19 cellular contexts compared by ENCODE assay signal in the genomic region with DNA sequence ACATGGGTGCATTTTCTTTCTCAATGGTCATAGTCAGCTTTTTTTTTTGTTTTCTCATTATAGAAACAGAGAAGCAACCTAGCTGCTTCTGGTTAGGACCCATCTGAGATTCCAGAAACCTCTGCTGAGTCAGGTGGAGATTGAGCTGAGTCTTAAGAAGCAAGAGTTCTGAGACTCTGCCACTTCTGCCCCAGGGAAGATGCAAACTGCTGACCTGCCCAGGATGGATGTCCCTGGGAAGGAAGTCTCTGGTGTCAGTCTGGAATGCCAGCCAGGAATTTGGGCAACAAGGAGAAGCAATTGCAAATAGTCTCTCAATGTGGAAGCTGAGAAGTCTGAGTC.
DNase-seq lines count a peak whose midpoint lies in the region; ATAC-seq lines count a peak whose summit lies in the region.
"Had no signal": no experiment of that assay in that cellular context is flagged by ENCODE, and none has a peak within 500 bp of the region (broad histone marks: within the 10 kb centered on the region; RNA-seq: fewer than 3 reads in every experiment).

No MANE protein-coding gene starts in this region.

- DNase-seq in EH (ENCODE audit: low read depth) (peak; percentile 85), fibroblast of gingiva (ENCODE audit: low read depth) (peak; percentile 40), DMS114 treated with DMSO at 0.1 percent for 48 hours (lab: John Stamatoyannopoulos, UW; ENCODE audit: unreplicated experiment) (no peak), NCI-H1694 (lab: John Stamatoyannopoulos, UW) (no peak)
- DNase-seq in stimulated activated naive B cell treated with anti-CD40 and anti-IgM and Interleukin-4, amounts not matched to agents 10 μg/mL and 1 μg/mL and 100 μg/mL, for 72 hours: no peak
- DNase-seq: activated CD8-positive, alpha-beta T cell treated with anti-CD3 and anti-CD28 coated beads for 36 hours; activated gamma-delta T cell treated with Interleukin-2 at 50 U/mL for 16 hours; DMS 273 treated with DMSO at 0.1 percent for 48 hours; effector memory CD4-positive, alpha-beta T cell; foreskin melanocyte; Kasumi-1; NCI-H2029; NCI-H82; stimulated activated CD4-positive, alpha-beta T cell treated with anti-CD3 and anti-CD28 coated beads, Interleukin-12 subunit alpha, Interleukin-12 subunit beta, amount 100 ng/mL, for 4 hours; testis had no signal

- H3K4me1 Mint-ChIP-seq in stimulated activated naive B cell treated with anti-CD40 and anti-IgM and Interleukin-4, amounts not matched to agents 10 μg/mL and 1 μg/mL and 100 μg/mL, for 72 hours: peaks cover 12 to 40% of the 10 kb centered on the region in 2 donors

- no peak overlapping the region for H3K4me3 Mint-ChIP-seq in stimulated activated naive B cell treated with anti-CD40 and anti-IgM and Interleukin-4, amounts not matched to agents 10 μg/mL and 1 μg/mL and 100 μg/mL, for 72 hours
- H3K4me3 Mint-ChIP-seq: activated CD8-positive, alpha-beta T cell treated with anti-CD3 and anti-CD28 coated beads for 36 hours; brain had no signal

- ATAC-seq in GM21529 (IDR thresholded peaks at IDR 0.05; ENCODE audit: unreplicated experiment) (peak; percentile 71), HG03439 (IDR thresholded peaks at IDR 0.05; ENCODE audit: unreplicated experiment) (peak; percentile 38), HG03469 (IDR thresholded peaks at IDR 0.05; ENCODE audit: unreplicated experiment) (no peak)
- no peak for ATAC-seq in stimulated activated naive B cell treated with anti-CD40 and anti-IgM and Interleukin-4, amounts not matched to agents 10 μg/mL and 1 μg/mL and 100 μg/mL, for 72 hours (replicated peaks)
- ATAC-seq: activated CD8-positive, alpha-beta T cell treated with anti-CD3 and anti-CD28 coated beads for 36 hours had no signal

- peaks cover 0 to 1% of the 10 kb centered on the region in 2 donors for H3K9me3 Mint-ChIP-seq in stimulated activated naive B cell treated with anti-CD40 and anti-IgM and Interleukin-4, amounts not matched to agents 10 μg/mL and 1 μg/mL and 100 μg/mL, for 72 hours
- H3K9me3 Mint-ChIP-seq: activated CD8-positive, alpha-beta T cell treated with anti-CD3 and anti-CD28 coated beads for 36 hours had no signal

- H3K36me3 Mint-ChIP-seq in stimulated activated naive B cell treated with anti-CD40 and anti-IgM and Interleukin-4, amounts not matched to agents 10 μg/mL and 1 μg/mL and 100 μg/mL, for 72 hours: peaks cover 0 to 4% of the 10 kb centered on the region in 2 donors
- H3K36me3 Mint-ChIP-seq: brain had no signal

- no peak overlapping the region for H3K27ac Mint-ChIP-seq in stimulated activated naive B cell treated with anti-CD40 and anti-IgM and Interleukin-4, amounts not matched to agents 10 μg/mL and 1 μg/mL and 100 μg/mL, for 72 hours
- H3K27ac Mint-ChIP-seq: activated CD8-positive, alpha-beta T cell treated with anti-CD3 and anti-CD28 coated beads for 36 hours had no signal

- no peaks in the 10 kb centered on the region for H3K27me3 Mint-ChIP-seq in stimulated activated naive B cell treated with anti-CD40 and anti-IgM and Interleukin-4, amounts not matched to agents 10 μg/mL and 1 μg/mL and 100 μg/mL, for 72 hours
- H3K27me3 Mint-ChIP-seq: activated CD8-positive, alpha-beta T cell treated with anti-CD3 and anti-CD28 coated beads for 36 hours had no signal

Comparison
In these comparisons a context has a peak if more than half of its experiments do, and no peak if none do; other contexts are left out.
1. DNase-seq: peak in EH (single experiment) and fibroblast of gingiva (single experiment); none in stimulated activated naive B cell treated with anti-CD40 and anti-IgM and Interleukin-4, amounts not matched to agents 10 μg/mL and 1 μg/mL and 100 μg/mL, for 72 hours (single experiment), DMS114 treated with DMSO at 0.1 percent for 48 hours (single experiment) and NCI-H1694 (single experiment).
2. ATAC-seq: peak in GM21529 (single experiment) and HG03439 (single experiment); none in stimulated activated naive B cell treated with anti-CD40 and anti-IgM and Interleukin-4, amounts not matched to agents 10 μg/mL and 1 μg/mL and 100 μg/mL, for 72 hours (0 of 2) and HG03469 (single experiment).